In the genomic region with DNA sequence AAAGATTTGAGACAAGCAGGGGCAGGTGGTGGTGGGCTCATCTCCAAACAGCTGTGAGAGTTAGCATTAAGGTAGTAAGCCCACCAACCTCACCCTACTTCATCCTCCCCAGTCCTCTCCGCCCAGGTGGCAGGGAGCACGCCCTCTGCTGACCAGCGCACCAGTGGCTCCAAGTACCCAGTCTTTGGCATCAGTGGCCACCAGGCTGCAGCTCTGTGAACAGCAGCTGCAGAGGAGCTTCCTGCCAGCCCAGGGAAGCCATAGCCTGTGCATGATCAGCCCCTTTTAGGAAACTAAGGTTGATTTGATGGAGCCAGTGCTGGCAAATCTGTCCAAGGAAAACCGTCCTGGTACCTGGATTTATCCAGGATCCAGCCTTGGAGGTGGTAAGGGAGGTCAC, we compare ENCODE assay signal across 8 cellular contexts. TPM values are rescaled to one million over a fixed set of nuclear protein-coding genes. Genes with fewer than 3 reads are reported as not detected.
A peak's percentile ranks its signal among the peaks of the same experiment; 100 is the strongest.
DNase-seq lines count a peak whose midpoint lies in the region; ATAC-seq and TF ChIP-seq lines count a peak whose summit lies in the region.

No MANE protein-coding gene starts in this region.

- H3K36me3 Mint-ChIP-seq in activated CD4-positive, alpha-beta T cell treated with anti-CD3 and anti-CD28 coated beads, Interleukin-2, amount 10 ng/mL, durations not matched to agents 24 days and 14 days (ENCODE audit: low read depth): no peaks in the 10 kb centered on the region

- no peaks in the 10 kb centered on the region for H3K27me3 ChIP-seq in SJCRH30

- peaks cover 56% of the 10 kb centered on the region for H3K4me1 ChIP-seq in SJCRH30

- H3K9me3 ChIP-seq in SJCRH30 (replicated peaks): no peaks in the 10 kb centered on the region

- H3K9me3 Mint-ChIP-seq in activated CD4-positive, alpha-beta T cell treated with anti-CD3 and anti-CD28 coated beads, Interleukin-2, amount 10 ng/mL, durations not matched to agents 24 days and 14 days: no peaks in the 10 kb centered on the region

- H3K4me1 Mint-ChIP-seq in activated CD4-positive, alpha-beta T cell treated with anti-CD3 and anti-CD28 coated beads, Interleukin-2, amount 10 ng/mL, durations not matched to agents 24 days and 14 days: no peaks in the 10 kb centered on the region

- H3K36me3 ChIP-seq in SJCRH30: no peaks in the 10 kb centered on the region

- H3K27me3 Mint-ChIP-seq in activated CD4-positive, alpha-beta T cell treated with anti-CD3 and anti-CD28 coated beads, Interleukin-2, amount 10 ng/mL, durations not matched to agents 24 days and 14 days: peaks cover 11% of the 10 kb centered on the region

- ATAC-seq in HG03432 (IDR thresholded peaks at IDR 0.05; ENCODE audit: unreplicated experiment) (peak; percentile 80), GM18858 (IDR thresholded peaks at IDR 0.05; ENCODE audit: unreplicated experiment) (no peak)

- TF ChIP-seq CTCF in fibroblast of pulmonary artery (IDR thresholded peaks at IDR 0.05; ENCODE audit: low read length, missing control alignments): peak; percentile 76

- H3K4me3 Mint-ChIP-seq in activated CD4-positive, alpha-beta T cell treated with anti-CD3 and anti-CD28 coated beads, Interleukin-2, amount 10 ng/mL, durations not matched to agents 24 days and 14 days: no peak overlapping the region

- intact Hi-C loops in activated CD4-positive, alpha-beta T cell treated with anti-CD3 and anti-CD28 coated beads, Interleukin-2, amount 10 ng/mL, durations not matched to agents 24 days and 14 days (cut with micrococcal nuclease): loop anchor here (1.0 to 2.0 kb wide), 2 partner anchors 55 to 64 kb away; no protein-coding TSS in a partner anchor

- H3K4me3 ChIP-seq in SJCRH30: no peak overlapping the region
- no peak overlapping the region for H3K4me3 ChIP-seq in fibroblast of pulmonary artery (replicated peaks; ENCODE audit: low read depth, low read length)

- H3K27ac ChIP-seq in SJCRH30: peak overlapping the region; percentile 51

- peak; percentile 30 for DNase-seq in stimulated activated CD4-positive, alpha-beta T cell treated with anti-CD3 and anti-CD28 coated beads, Interleukin-15, amount 100 ng/mL, for 24 hours
- DNase-seq in stimulated activated CD4-positive, alpha-beta T cell treated with anti-CD3 and anti-CD28 coated beads, Interleukin-4, amount 100 ng/mL, for 4 hours: no peak
- peak; percentile 73 to 81 for DNase-seq in SJCRH30
- peak; percentile 44 for DNase-seq in fibroblast of pulmonary artery (ENCODE audit: low read depth)
- DNase-seq in stimulated activated CD8-positive, alpha-beta memory T cell treated with anti-CD3 and anti-CD28 coated beads, Interleukin-4, amount 100 ng/mL, for 48 hours: peak; percentile 40
- DNase-seq in activated CD4-positive, alpha-beta T cell treated with anti-CD3 and anti-CD28 coated beads, Interleukin-2, amount 10 ng/mL, durations not matched to agents 24 days and 14 days: no peak

- H3K27ac Mint-ChIP-seq in activated CD4-positive, alpha-beta T cell treated with anti-CD3 and anti-CD28 coated beads, Interleukin-2, amount 10 ng/mL, durations not matched to agents 24 days and 14 days: no peak overlapping the region

RNA-seq across cellular contexts. Expression of a gene that starts 21.7 kb away (rescaled TPM):
- total RNA-seq in SJCRH30 (2014; rRNA removed; shearing (Covaris generic)): not detected in 2 replicates
- 35.7 and 36.0 TPM in 2 replicates for total RNA-seq in activated CD4-positive, alpha-beta T cell treated with anti-CD3 and anti-CD28 coated beads, Interleukin-2, amount 10 ng/mL, durations not matched to agents 24 days and 14 days

RNA-seq across cellular contexts. Expression of a gene that starts 39.0 kb away (rescaled TPM):
- 0.24 TPM in 1 of 2 replicates, not detected in the other for total RNA-seq in SJCRH30 (2014; rRNA removed; shearing (Covaris generic))
- not detected in 2 replicates for total RNA-seq in activated CD4-positive, alpha-beta T cell treated with anti-CD3 and anti-CD28 coated beads, Interleukin-2, amount 10 ng/mL, durations not matched to agents 24 days and 14 days

RNA-seq across cellular contexts. Expression of a gene that starts 59.7 kb away (rescaled TPM):
- total RNA-seq in SJCRH30 (2014; rRNA removed; shearing (Covaris generic)): not detected in 2 replicates
- not detected in 2 replicates for total RNA-seq in activated CD4-positive, alpha-beta T cell treated with anti-CD3 and anti-CD28 coated beads, Interleukin-2, amount 10 ng/mL, durations not matched to agents 24 days and 14 days

Comparison
In these comparisons a context has a peak if more than half of its experiments do, and no peak if none do; other contexts are left out.
1. DNase-seq: peak in stimulated activated CD4-positive, alpha-beta T cell treated with anti-CD3 and anti-CD28 coated beads, Interleukin-15, amount 100 ng/mL, for 24 hours (single experiment), SJCRH30 (2 of 2), fibroblast of pulmonary artery (single experiment) and stimulated activated CD8-positive, alpha-beta memory T cell treated with anti-CD3 and anti-CD28 coated beads, Interleukin-4, amount 100 ng/mL, for 48 hours (single experiment); none in stimulated activated CD4-positive, alpha-beta T cell treated with anti-CD3 and anti-CD28 coated beads, Interleukin-4, amount 100 ng/mL, for 4 hours (0 of 2) and activated CD4-positive, alpha-beta T cell treated with anti-CD3 and anti-CD28 coated beads, Interleukin-2, amount 10 ng/mL, durations not matched to agents 24 days and 14 days (single experiment).
2. RNA of a gene that starts 21.7 kb away (total RNA-seq): 35.7 to 36.0 TPM in activated CD4-positive, alpha-beta T cell treated with anti-CD3 and anti-CD28 coated beads, Interleukin-2, amount 10 ng/mL, durations not matched to agents 24 days and 14 days; not detected in SJCRH30; every median in the first group is over 10 times any median in the second.